16 cellular contexts compared by ENCODE assay signal in the genomic region with DNA sequence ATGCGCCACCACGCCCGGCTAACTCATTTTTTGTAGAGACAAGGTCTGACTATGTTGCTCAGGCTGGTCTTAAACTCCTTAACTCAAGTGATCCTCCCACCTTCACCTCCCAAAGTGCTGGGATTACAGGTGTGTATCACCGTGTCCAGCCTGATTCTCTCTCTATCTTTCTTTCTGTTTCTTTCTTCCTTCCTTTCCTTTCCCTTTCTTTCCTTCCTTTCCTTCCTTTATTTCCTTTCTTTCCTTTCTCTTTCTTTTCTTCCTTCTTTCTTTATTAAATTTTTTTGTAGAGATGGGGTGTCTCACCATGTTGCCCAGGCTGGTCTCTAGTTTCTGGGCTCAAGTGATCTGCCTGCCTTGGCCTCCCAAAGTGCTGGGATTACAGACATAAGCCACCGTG. TPM values are rescaled to one million over a fixed set of nuclear protein-coding genes. Genes with fewer than 3 reads are reported as not detected.
DNase-seq lines count a peak whose midpoint lies in the region; ATAC-seq and TF ChIP-seq lines count a peak whose summit lies in the region.
"Had no signal": no experiment of that assay in that cellular context is flagged by ENCODE, and none has a peak within 500 bp of the region (broad histone marks: within the 10 kb centered on the region; RNA-seq: fewer than 3 reads in every experiment).

No MANE protein-coding gene starts in this region.

- peaks cover 12% of the 10 kb centered on the region for H3K4me1 ChIP-seq in GM23248 (ENCODE audit: insufficient read depth)
- H3K4me1 ChIP-seq in IMR-90 (ENCODE audit: control insufficient read depth, insufficient read depth, low read length) = peaks cover 8% of the 10 kb centered on the region
- H3K4me1 ChIP-seq: Caco-2 had no signal

- H3K27ac Mint-ChIP-seq in stimulated activated memory B cell treated with anti-CD40 and anti-IgM and Interleukin-4, amounts not matched to agents 10 μg/mL and 1 μg/mL and 100 μg/mL, for 72 hours = peak overlapping the region; percentile 6
- H3K27ac Mint-ChIP-seq: CD4-positive, alpha-beta memory T cell; HFFc6 had no signal

- H3K79me2 ChIP-seq in GM23248 (ENCODE audit: insufficient read depth) = no peaks in the 10 kb centered on the region

- no peak overlapping the region for H2BK20ac ChIP-seq in IMR-90 (ENCODE audit: low read depth, low read length)

- H3K9me1 ChIP-seq in IMR-90 (ENCODE audit: insufficient read depth, low read length) = peaks cover 7% of the 10 kb centered on the region

- H4K5ac ChIP-seq in IMR-90 (ENCODE audit: low read depth, low read length) = no peak overlapping the region

- no peak overlapping the region for H2AK9ac ChIP-seq in IMR-90 (replicated peaks; ENCODE audit: low read depth, low read length, poor library complexity)

- peaks cover 4 to 6% of the 10 kb centered on the region in 2 experiments; a peak in 2 of 4 replicates for H3K79me1 ChIP-seq in IMR-90 (ENCODE audit: low read depth in 1 of 2, low read length in 2 of 2)

- H3K27me3 Mint-ChIP-seq in stimulated activated memory B cell treated with anti-CD40 and anti-IgM and Interleukin-4, amounts not matched to agents 10 μg/mL and 1 μg/mL and 100 μg/mL, for 72 hours = no peaks in the 10 kb centered on the region
- H3K27me3 Mint-ChIP-seq: CD4-positive, alpha-beta memory T cell had no signal

- H2AK5ac ChIP-seq in IMR-90 (ENCODE audit: low read depth, low read length) = no peak overlapping the region

- H3K4me2 ChIP-seq in GM23248 (ENCODE audit: unreplicated experiment) = no peak overlapping the region
- H3K4me2 ChIP-seq in IMR-90 (ENCODE audit: low read depth, low read length) = no peak overlapping the region

- no peak overlapping the region; the same call in 1 of the 2 replicates for H3K14ac ChIP-seq in IMR-90 (replicated peaks; ENCODE audit: low read depth, low read length)

- H3K4me3 ChIP-seq in GM23248 = no peak overlapping the region
- no peak overlapping the region for H3K4me3 ChIP-seq in IMR-90 (ENCODE audit: insufficient read depth, low read depth, low read length)
- no peak overlapping the region for H3K4me3 ChIP-seq in epithelial cell of esophagus (ENCODE audit: low read length)

- TF ChIP-seq CTCF in IMR-90 (conservative IDR thresholded peaks at IDR 0.05; ENCODE audit: low read depth, low read length) (no peak), epithelial cell of esophagus (IDR thresholded peaks at IDR 0.05; ENCODE audit: insufficient read depth, low read depth, low read length, missing control alignments) (no peak)

- BruUV-seq in IMR-90 (replicated peaks; lab: Mats Ljungman, UMichigan) = no TSS peak

- intact Hi-C loops in IMR-90 (cut with micrococcal nuclease) = no loop called here

- no peaks in the 10 kb centered on the region for H3K36me3 ChIP-seq in GM23248 (ENCODE audit: low read depth)
- H3K36me3 ChIP-seq in IMR-90 (ENCODE audit: control insufficient read depth, insufficient read depth, low read length) = peaks cover 7% of the 10 kb centered on the region; the same call in 1 of the 2 replicates

- H2BK5ac ChIP-seq in IMR-90 (ENCODE audit: low read depth, low read length, poor library complexity, severe bottlenecking) = no peak overlapping the region

- H3K23ac ChIP-seq in IMR-90 (ENCODE audit: low read depth, low read length) = no peak overlapping the region

- TF ChIP-seq RAD21 in IMR-90 (IDR thresholded peaks at IDR 0.05; ENCODE audit: low read length) = no peak

- DNase-seq in GM23248 (no peak), IMR-90 (no peak), epithelial cell of esophagus (ENCODE audit: low read depth) (peak; percentile 7), HCEC 1CT (no peak), NCI-H1105 (lab: John Stamatoyannopoulos, UW) (no peak)
- DNase-seq: C1 segment of cervical spinal cord; Caco-2; CD4-positive, alpha-beta memory T cell; DMS153; DND-41; H7; HFFc6 had no signal

- dilution Hi-C loops in IMR-90 (cut with HindIII; ENCODE audit: low sequenced_read_pairs, unreplicated experiment) = no loop called here

- no peaks in the 10 kb centered on the region for H3K9me3 ChIP-seq in GM23248 (ENCODE audit: low read depth)
- no peaks in the 10 kb centered on the region for H3K9me3 ChIP-seq in IMR-90 (ENCODE audit: control insufficient read depth, insufficient read depth, low read length)
- H3K9me3 ChIP-seq: Caco-2 had no signal

- CTCF ChIA-PET in IMR-90 (lab: Yijun Ruan, JAX) = interaction anchor here (1.0 kb wide), 1 partner anchor 9 kb away, joined by 5 read pairs; no protein-coding TSS in a partner anchor

- no peak overlapping the region for H4K8ac ChIP-seq in IMR-90 (ENCODE audit: low read depth in 2 of 2, low read length in 2 of 2)

- no peaks in the 10 kb centered on the region for H3K9me3 Mint-ChIP-seq in stimulated activated memory B cell treated with anti-CD40 and anti-IgM and Interleukin-4, amounts not matched to agents 10 μg/mL and 1 μg/mL and 100 μg/mL, for 72 hours
- H3K9me3 Mint-ChIP-seq: CD4-positive, alpha-beta memory T cell; HFFc6 had no signal

- in situ Hi-C loops in GM23248 (cut with MboI) = no loop called here
- in situ Hi-C loops in IMR-90 (cut with MboI; ENCODE audit: low sequenced_read_pairs) = loop anchor here (10.0 kb wide), 1 partner anchor 498 kb away; no protein-coding TSS in a partner anchor

- H4K91ac ChIP-seq in IMR-90 (ENCODE audit: insufficient read depth, low read depth, low read length) = no peak overlapping the region

- H4K20me1 ChIP-seq in GM23248 (ENCODE audit: insufficient read depth) (no peaks in the 10 kb centered on the region), IMR-90 (ENCODE audit: insufficient read depth, low read length) (no peaks in the 10 kb centered on the region)

- no peak overlapping the region; the same call in 2 of the 3 replicates for H2BK15ac ChIP-seq in IMR-90 (ENCODE audit: low read depth, low read length)

- no peaks in the 10 kb centered on the region for H3K4me1 Mint-ChIP-seq in stimulated activated memory B cell treated with anti-CD40 and anti-IgM and Interleukin-4, amounts not matched to agents 10 μg/mL and 1 μg/mL and 100 μg/mL, for 72 hours
- H3K4me1 Mint-ChIP-seq: CD4-positive, alpha-beta memory T cell had no signal

- POLR2A ChIA-PET in IMR-90 (lab: Charles Lee; ENCODE audit: unreplicated experiment) = interaction anchor here (0.6 kb wide), 1 partner anchor 429 kb away, joined by 3 read pairs; no protein-coding TSS in a partner anchor

- no peaks in the 10 kb centered on the region for H3K27me3 ChIP-seq in GM23248 (replicated peaks; ENCODE audit: insufficient read depth)
- H3K27me3 ChIP-seq in IMR-90 (ENCODE audit: control insufficient read depth, insufficient read depth, low read length) = no peaks in the 10 kb centered on the region

- 81 to 92% methylated on average over 5 of the region's 5 CpGs for WGBS in GM23248 (ENCODE audit: low coverage in 1 of 2, low lambda C conversion rate in 2 of 2, missing lambda C conversion rate in 2 of 2), 2 experiments
- WGBS in IMR-90 (ENCODE audit: extremely low coverage in 2 of 2, insufficient read length in 1 of 2), 2 experiments = 80% methylated on average over 1 of the region's 5 CpGs; no CpG with 5 or more reads in 1 of the 2 experiments

- H3K36me3 Mint-ChIP-seq in stimulated activated memory B cell treated with anti-CD40 and anti-IgM and Interleukin-4, amounts not matched to agents 10 μg/mL and 1 μg/mL and 100 μg/mL, for 72 hours = peaks cover 53% of the 10 kb centered on the region
- H3K36me3 Mint-ChIP-seq: CD4-positive, alpha-beta memory T cell had no signal

- H2AFZ ChIP-seq in GM23248 (0 out of 2 replicates have a peak overlapping the region, but pooled peaks have one; percentile 19), IMR-90 (replicated peaks; ENCODE audit: low read length, poor library complexity) (no peak overlapping the region)

- ATAC-seq in IMR-90 (ENCODE audit: low read depth) (no peak), GM19455 (IDR thresholded peaks at IDR 0.05; ENCODE audit: unreplicated experiment) (no peak), GM19452 (IDR thresholded peaks at IDR 0.05; ENCODE audit: unreplicated experiment) (no peak)
- ATAC-seq in stimulated activated memory B cell treated with anti-CD40 and anti-IgM and Interleukin-4, amounts not matched to agents 10 μg/mL and 1 μg/mL and 100 μg/mL, for 72 hours = no peak
- ATAC-seq: HCT116 had no signal

- no peak for TF ChIP-seq POLR2A in IMR-90 (IDR thresholded peaks at IDR 0.05; ENCODE audit: low read depth, low read length)

- H3K56ac ChIP-seq in IMR-90 (ENCODE audit: extremely low read depth, insufficient read depth, low read length) = no peak overlapping the region

- H3F3A ChIP-seq in GM23248 (ENCODE audit: insufficient read depth) = peaks cover 6% of the 10 kb centered on the region

- no peak overlapping the region for H3K18ac ChIP-seq in IMR-90 (ENCODE audit: low read depth, low read length)

- H3K9ac ChIP-seq in GM23248 = no peak overlapping the region
- H3K9ac ChIP-seq in IMR-90 (ENCODE audit: low read depth, low read length) = no peak overlapping the region

- no peak overlapping the region for H2BK120ac ChIP-seq in IMR-90 (ENCODE audit: low read depth, low read length)

- peak overlapping the region; percentile 38; the same call in 1 of the 2 replicates for H3K4ac ChIP-seq in IMR-90 (ENCODE audit: low read depth, low read length)

- no peak overlapping the region for H3K4me3 Mint-ChIP-seq in stimulated activated memory B cell treated with anti-CD40 and anti-IgM and Interleukin-4, amounts not matched to agents 10 μg/mL and 1 μg/mL and 100 μg/mL, for 72 hours
- H3K4me3 Mint-ChIP-seq: CD4-positive, alpha-beta memory T cell; HFFc6 had no signal

- H3K9me2 ChIP-seq in GM23248 (ENCODE audit: insufficient read depth) = no peaks in the 10 kb centered on the region

- H3K27ac ChIP-seq in GM23248 = no peak overlapping the region
- H3K27ac ChIP-seq in IMR-90 (ENCODE audit: insufficient read depth, low read length) = no peak overlapping the region

TF ChIP-seq in IMR-90, 13 proteins besides CTCF, POLR2A, EP300 and RAD21 (continues in another document):
- TF ChIP-seq MXI1 (IDR thresholded peaks at IDR 0.05; ENCODE audit: borderline replicate concordance, low read depth, low read length) = no peak
- no peak for TF ChIP-seq NFE2L2 (IDR thresholded peaks at IDR 0.05; ENCODE audit: low read depth, low read length)
- no peak for TF ChIP-seq FOS (IDR thresholded peaks at IDR 0.05; ENCODE audit: low read depth, low read length)

RNA-seq across cellular contexts. Expression of a gene that starts 38.7 kb away (rescaled TPM):
- total RNA-seq in GM23248 (2014; rRNA removed; shearing (Covaris generic)) = 57.6 and 68.7 TPM in 2 replicates
- 96.8 and 99.6 TPM in 2 replicates for polyA plus RNA-seq in GM23248 (2016; fragmentation: Nextera tagmentation; extraction: Ambion mirVana)
- 53.2 and 53.9 TPM in 2 replicates for total RNA-seq in IMR-90 (2012; rRNA removed)
- polyA plus RNA-seq in IMR-90 (2012; rRNA removed) = 39.0 and 43.5 TPM in 2 replicates
- polyA plus RNA-seq in IMR-90 (2012; cell fraction: cytosol; rRNA removed) = 21.0 and 28.9 TPM in 2 replicates
- 25.2 and 89.7 TPM in 2 replicates for polyA plus RNA-seq in IMR-90 (2012; cell fraction: nucleus; rRNA removed; ENCODE audit: low replicate concordance)
